Comparison of ENCODE assay signal across 10 cellular contexts in the genomic region with DNA sequence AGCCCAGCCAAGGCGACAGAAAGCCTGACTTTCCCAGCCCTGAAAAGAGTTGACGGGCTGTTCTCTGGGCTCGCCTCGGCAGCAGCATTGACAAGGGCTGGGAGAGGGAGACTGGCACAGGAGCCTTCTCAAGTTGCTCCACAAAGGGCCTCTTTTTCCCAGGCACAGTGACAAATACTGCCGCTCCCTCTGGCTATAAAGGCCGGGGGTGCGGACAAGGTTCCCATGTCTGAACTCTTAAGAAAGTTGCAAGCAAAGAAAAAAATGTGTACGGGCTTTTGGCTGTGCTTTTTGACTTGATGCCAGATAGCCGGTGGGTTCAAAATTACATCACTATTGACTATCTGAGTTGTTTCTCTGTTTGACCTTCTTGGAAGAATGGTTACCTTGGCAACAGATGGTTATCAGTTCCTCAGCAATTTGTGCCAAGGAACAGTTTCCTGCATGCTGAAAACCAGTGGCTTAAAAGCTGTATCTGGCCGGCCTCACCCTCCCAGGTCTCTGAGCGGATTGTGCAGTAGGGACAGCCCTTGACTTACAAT.
DNase-seq lines count a peak whose midpoint lies in the region; ATAC-seq and TF ChIP-seq lines count a peak whose summit lies in the region.
"Had no signal": no experiment of that assay in that cellular context is flagged by ENCODE, and none has a peak within 500 bp of the region (broad histone marks: within the 10 kb centered on the region; RNA-seq: fewer than 3 reads in every experiment).

No MANE protein-coding gene starts in this region.

- H3K27ac Mint-ChIP-seq in activated T-cell treated with anti-CD3 and anti-CD28 coated beads, Interleukin-2, amount 50 U/mL, for 24 hours: no peak overlapping the region
- H3K27ac Mint-ChIP-seq: natural killer cell had no signal

- H3K9me3 Mint-ChIP-seq in activated T-cell treated with anti-CD3 and anti-CD28 coated beads, Interleukin-2, amount 50 U/mL, for 24 hours: no peaks in the 10 kb centered on the region
- H3K9me3 Mint-ChIP-seq: natural killer cell had no signal

- no peak overlapping the region for H3K4me3 ChIP-seq in liver (ENCODE audit: low read depth in 1 of 3, low read length in 3 of 3)
- H3K4me3 ChIP-seq in uterus: no peak overlapping the region
- H3K4me3 ChIP-seq: BLaER1 had no signal

- 46% methylated on average over 11 of the region's 11 CpGs for WGBS in liver

- H3K27me3 ChIP-seq in liver (ENCODE audit: control insufficient read depth in 4 of 4, insufficient read depth in 4 of 4, low read length in 3 of 4) (no peaks in the 10 kb centered on the region), uterus (no peaks in the 10 kb centered on the region)
- H3K27me3 ChIP-seq: BLaER1 had no signal

- peaks cover 6% of the 10 kb centered on the region for H3K27me3 Mint-ChIP-seq in activated T-cell treated with anti-CD3 and anti-CD28 coated beads, Interleukin-2, amount 50 U/mL, for 24 hours

- peak; percentile 30 for DNase-seq in NCI-H2227 (lab: John Stamatoyannopoulos, UW; ENCODE audit: unreplicated experiment)
- no peak for DNase-seq in NCI-H2227 treated with DMSO at 0.1 percent for 48 hours (lab: John Stamatoyannopoulos, UW)
- DNase-seq in caudate nucleus (lab: John Stamatoyannopoulos, UW): peak in 49 of 61 donors; percentile 6 to 85 (median 52)
- peak; percentile 51 to 74 for DNase-seq in uterus
- DNase-seq in activated T-cell treated with anti-CD3 and anti-CD28 coated beads, Interleukin-2, amount 50 U/mL, for 24 hours: no peak
- DNase-seq in NK-92 treated with Interleukin-12 subunit alpha and Interleukin-12 subunit beta, amount 100 ng/mL, for 24 hours (lab: John Stamatoyannopoulos, UW): no peak
- DNase-seq: natural killer cell had no signal

- intact Hi-C loops in uterus (cut with DNase I; ENCODE audit: low total_unique reads): no loop called here

- H3K36me3 Mint-ChIP-seq in activated T-cell treated with anti-CD3 and anti-CD28 coated beads, Interleukin-2, amount 50 U/mL, for 24 hours (ENCODE audit: low read depth): no peaks in the 10 kb centered on the region
- H3K36me3 Mint-ChIP-seq: natural killer cell had no signal

- peaks cover 5% of the 10 kb centered on the region for H3K4me1 Mint-ChIP-seq in activated T-cell treated with anti-CD3 and anti-CD28 coated beads, Interleukin-2, amount 50 U/mL, for 24 hours (ENCODE audit: low read depth)
- H3K4me1 Mint-ChIP-seq: natural killer cell had no signal

- ATAC-seq in GM21367 (IDR thresholded peaks at IDR 0.05; ENCODE audit: unreplicated experiment): no peak

- H3K4me3 Mint-ChIP-seq in activated T-cell treated with anti-CD3 and anti-CD28 coated beads, Interleukin-2, amount 50 U/mL, for 24 hours: no peak overlapping the region
- H3K4me3 Mint-ChIP-seq: natural killer cell had no signal

- H3K9me3 ChIP-seq in liver (ENCODE audit: control insufficient read depth in 4 of 4, low read length in 3 of 4) (no peaks in the 10 kb centered on the region), uterus (no peaks in the 10 kb centered on the region)
- H3K9me3 ChIP-seq: BLaER1 had no signal

- H3K9ac ChIP-seq in liver (ENCODE audit: low read depth in 1 of 2, low read length in 2 of 2): no peak overlapping the region
- H3K9ac ChIP-seq: BLaER1 had no signal

- TF ChIP-seq CTCF in liver (IDR thresholded peaks at IDR 0.05; ENCODE audit: low read depth, low read length, missing input control) (no peak), uterus (IDR thresholded peaks at IDR 0.05) (no peak)

- TF ChIP-seq POLR2A in uterus (IDR thresholded peaks at IDR 0.05): no peak

- H3K27ac ChIP-seq in caudate nucleus (ENCODE audit: low read depth, low read length): peak overlapping the region; percentile 31
- H3K27ac ChIP-seq in liver (ENCODE audit: low read depth in 1 of 2, low read length in 2 of 2): no peak overlapping the region
- peak overlapping the region; percentile 51 to 67 for H3K27ac ChIP-seq in uterus
- H3K27ac ChIP-seq: BLaER1 had no signal

- peak in 1 of 2 donors; percentile 17 for TF ChIP-seq RAD21 in liver (IDR thresholded peaks at IDR 0.05)

- H3K36me3 ChIP-seq in liver (ENCODE audit: control insufficient read depth in 4 of 4, insufficient read depth in 3 of 4, low read depth in 1 of 4, low read length in 3 of 4) (no peaks in the 10 kb centered on the region), uterus (no peaks in the 10 kb centered on the region)
- H3K36me3 ChIP-seq: BLaER1 had no signal

- peaks cover 0 to 3% (median 2%) of the 10 kb centered on the region in 4 donors for H3K4me1 ChIP-seq in liver (ENCODE audit: control insufficient read depth in 4 of 4, insufficient read depth in 4 of 4, low read length in 3 of 4)
- H3K4me1 ChIP-seq in uterus: no peaks in the 10 kb centered on the region

TF ChIP-seq in liver, 16 proteins besides CTCF, POLR2A, EP300 and RAD21:
- peak; percentile 35 for TF ChIP-seq NR2F2 (IDR thresholded peaks at IDR 0.05)
- TF ChIP-seq, protein P1, sequence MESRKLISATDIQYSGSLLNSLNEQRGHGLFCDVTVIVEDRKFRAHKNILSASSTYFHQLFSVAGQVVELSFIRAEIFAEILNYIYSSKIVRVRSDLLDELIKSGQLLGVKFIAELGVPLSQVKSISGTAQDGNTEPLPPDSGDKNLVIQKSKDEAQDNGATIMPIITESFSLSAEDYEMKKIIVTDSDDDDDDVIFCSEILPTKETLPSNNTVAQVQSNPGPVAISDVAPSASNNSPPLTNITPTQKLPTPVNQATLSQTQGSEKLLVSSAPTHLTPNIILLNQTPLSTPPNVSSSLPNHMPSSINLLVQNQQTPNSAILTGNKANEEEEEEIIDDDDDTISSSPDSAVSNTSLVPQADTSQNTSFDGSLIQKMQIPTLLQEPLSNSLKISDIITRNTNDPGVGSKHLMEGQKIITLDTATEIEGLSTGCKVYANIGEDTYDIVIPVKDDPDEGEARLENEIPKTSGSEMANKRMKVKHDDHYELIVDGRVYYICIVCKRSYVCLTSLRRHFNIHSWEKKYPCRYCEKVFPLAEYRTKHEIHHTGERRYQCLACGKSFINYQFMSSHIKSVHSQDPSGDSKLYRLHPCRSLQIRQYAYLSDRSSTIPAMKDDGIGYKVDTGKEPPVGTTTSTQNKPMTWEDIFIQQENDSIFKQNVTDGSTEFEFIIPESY (IDR thresholded peaks at IDR 0.05): no peak

Comparison
In these comparisons a context has a peak if more than half of its experiments do, and no peak if none do; other contexts are left out.
1. DNase-seq: peak in NCI-H2227 (single experiment), caudate nucleus (49 of 61) and uterus (2 of 2); none in NCI-H2227 treated with DMSO at 0.1 percent for 48 hours (single experiment), activated T-cell treated with anti-CD3 and anti-CD28 coated beads, Interleukin-2, amount 50 U/mL, for 24 hours (single experiment) and NK-92 treated with Interleukin-12 subunit alpha and Interleukin-12 subunit beta, amount 100 ng/mL, for 24 hours (single experiment).
2. H3K27ac ChIP-seq: peak in caudate nucleus (single experiment) and uterus (2 of 2); none in liver (0 of 2).